27 cellular contexts compared by ENCODE assay signal in genomic region chr9:5230554-5230953, GRCh38. TPM values are rescaled to one million over a fixed set of nuclear protein-coding genes. Genes with fewer than 3 reads are reported as not detected.
"Had no signal": no experiment of that assay in that cellular context is flagged by ENCODE, and none has a peak within 500 bp of the region (broad histone marks: within the 10 kb centered on the region; RNA-seq: fewer than 3 reads in every experiment).

No MANE protein-coding gene starts in this region.

- H3K9me3 ChIP-seq: colonic mucosa had no signal

- H3K4me1 ChIP-seq: colonic mucosa had no signal

- H3K27me3 ChIP-seq: colonic mucosa had no signal

- FAIRE-seq: astrocyte had no signal

- H3K4me3 ChIP-seq: colonic mucosa, PC-9 had no signal

- DNase-seq: activated CD4-positive, alpha-beta T cell treated with anti-CD3 and anti-CD28 coated beads for 1 hour; activated CD4-positive, alpha-beta T cell treated with anti-CD3 and anti-CD28 coated beads, Interleukin-2, amount 10 ng/mL, durations not matched to agents 24 days and 14 days; activated CD4-positive, alpha-beta T cell treated with anti-CD3 and anti-CD28 coated beads, Interleukin-2, amount 50 U/mL, for 48 hours; activated CD8-positive, alpha-beta memory T cell treated with anti-CD3 and anti-CD28 coated beads, Interleukin-2, amount 10 ng/mL, durations not matched to agents 7 days and 5 days; activated effector memory CD4-positive, alpha-beta T cell treated with Interleukin-2 at 50 U/mL for 16 hours; activated naive CD4-positive, alpha-beta T cell; activated naive CD8-positive, alpha-beta T cell treated with anti-CD3 and anti-CD28 coated beads, Interleukin-2, amount 50 U/mL, for 24 hours; activated T-cell treated with anti-CD3 and anti-CD28 coated beads, Interleukin-2, amount 50 U/mL, for 24 hours; amniotic stem cell; caudate nucleus; colonic mucosa; Kasumi-1; KBM-7; NCI-H1092; NCI-H1930; NCI-H446; NCI-H524; SHP77 treated with DMSO at 0.1 percent for 48 hours; T-helper 17 cell; T-helper 9 cell had no signal

- H3K4me2 ChIP-seq: PC-9 had no signal

- H3K27ac ChIP-seq: colonic mucosa, PC-9 had no signal

- H2AFZ ChIP-seq: PC-9 had no signal

- H3K36me3 ChIP-seq: colonic mucosa had no signal

RNA-seq across cellular contexts. Expression of gene INSL4, which starts 0.7 kb away (rescaled TPM):
- total RNA-seq: activated CD4-positive, alpha-beta T cell treated with anti-CD3 and anti-CD28 coated beads, Interleukin-2, amount 10 ng/mL, durations not matched to agents 24 days and 14 days; activated CD8-positive, alpha-beta memory T cell treated with anti-CD3 and anti-CD28 coated beads, Interleukin-2, amount 10 ng/mL, durations not matched to agents 7 days and 5 days; activated naive CD4-positive, alpha-beta T cell treated with anti-CD3 and anti-CD28 coated beads, Interleukin-2, amount 50 U/mL, for 72 hours; cerebellum; colonic mucosa; PC-9; WTC11 had no signal

RNA-seq across cellular contexts. Expression of gene INSL6, which starts 45.1 kb away (rescaled TPM):
- total RNA-seq: activated CD4-positive, alpha-beta T cell treated with anti-CD3 and anti-CD28 coated beads, Interleukin-2, amount 10 ng/mL, durations not matched to agents 24 days and 14 days; activated CD8-positive, alpha-beta memory T cell treated with anti-CD3 and anti-CD28 coated beads, Interleukin-2, amount 10 ng/mL, durations not matched to agents 7 days and 5 days; activated naive CD4-positive, alpha-beta T cell treated with anti-CD3 and anti-CD28 coated beads, Interleukin-2, amount 50 U/mL, for 72 hours; activated T-helper 1 cell treated with anti-CD3 and anti-CD28 coated beads, Interleukin-12 subunit alpha, Interleukin-12 subunit beta, Interleukin-2, Interleukin-4 antibody, amounts not matched to agents 30 ng/mL and 10 ng/mL and 1 ng/mL, durations not matched to agents 14 hours and 24 hours and 36 hours; astrocyte; cerebellum; colonic mucosa; PC-9; SK-MEL-5; T-helper 17 cell; WTC11 had no signal
